8 cellular contexts compared by ENCODE assay signal in genomic region chr5:178204205-178205009, GRCh38. TPM values are rescaled to one million over a fixed set of nuclear protein-coding genes. Genes with fewer than 3 reads are reported as not detected.
DNase-seq lines count a peak whose midpoint lies in the region; ATAC-seq, FAIRE-seq and TF ChIP-seq lines count a peak whose summit lies in the region.

TSS of gene HNRNPAB (plus strand) at chr5:178204533. CDS start at chr5:178204838, 305 bp downstream.

- in situ Hi-C loops in ACHN (cut with HindIII; ENCODE audit: low pct_ligation_motif_present, low pct_unique_long_range_greater_than_20kb, low sequenced_read_pairs), result no loop called here

- H3K4me3 ChIP-seq in WI38 (ENCODE audit: low read depth, low read length) (peak within 1 kb of the TSS; percentile 96), bronchial epithelial cell (ENCODE audit: low read depth, low read length) (peak within 1 kb of the TSS; percentile 71)

- TF ChIP-seq CTCF in WI38 (IDR thresholded peaks at IDR 0.05; ENCODE audit: low read depth, low read length) (no peak), bronchial epithelial cell (IDR thresholded peaks at IDR 0.05; ENCODE audit: insufficient read depth, low read length, severe bottlenecking) (no peak)

- DNase-seq in ACHN, result peak; percentile 92
- peak; percentile 94 for DNase-seq in NCI-H2227 (lab: John Stamatoyannopoulos, UW; ENCODE audit: unreplicated experiment)
- peak; percentile 80 for DNase-seq in bronchial epithelial cell (ENCODE audit: low read depth)
- peak; percentile 99 for DNase-seq in iPS-NIHi7 (ENCODE audit: extremely low spot score)
- DNase-seq in smooth muscle cell of the brain vasculature (ENCODE audit: low read depth, low spot score), result peak; percentile 91

- H3K27me3 ChIP-seq in bronchial epithelial cell (ENCODE audit: control insufficient read depth, insufficient read depth, low read length), result no peaks in the 10 kb centered on the region

- ATAC-seq in GM18873 (IDR thresholded peaks at IDR 0.05; ENCODE audit: low FRiP score, unreplicated experiment), result peak; percentile 89
- ATAC-seq in HG03139 (IDR thresholded peaks at IDR 0.05; ENCODE audit: unreplicated experiment), result peak; percentile 75

- peaks cover 21% of the 10 kb centered on the region for H3K36me3 ChIP-seq in bronchial epithelial cell (ENCODE audit: control insufficient read depth, insufficient read depth, low read length)

- FAIRE-seq in bronchial epithelial cell (lab: Jason Lieb, UNC), result no peak

RNA-seq across cellular contexts. Expression of gene HNRNPAB, which starts in this region (rescaled TPM):
- 67.4 and 71.3 TPM in 2 replicates for total RNA-seq in bronchial epithelial cell

Comparison
In these comparisons a context has a peak if more than half of its experiments do, and no peak if none do; other contexts are left out.
1. Peak in every context shown above with its lines: DNase-seq, ATAC-seq and H3K4me3 ChIP-seq.